9 cellular contexts compared by ENCODE assay signal in genomic region chr6:158323561-158323958, GRCh38. TPM values are rescaled to one million over a fixed set of nuclear protein-coding genes. Genes with fewer than 3 reads are reported as not detected.
A peak's percentile ranks its signal among the peaks of the same experiment; 100 is the strongest.
DNase-seq lines count a peak whose midpoint lies in the region; ATAC-seq and TF ChIP-seq lines count a peak whose summit lies in the region.
"Had no signal": no experiment of that assay in that cellular context is flagged by ENCODE, and none has a peak within 500 bp of the region (broad histone marks: within the 10 kb centered on the region; RNA-seq: fewer than 3 reads in every experiment).

No MANE protein-coding gene starts in this region.

- no peaks in the 10 kb centered on the region for H3F3A ChIP-seq in GM23248 (ENCODE audit: insufficient read depth)

- peak overlapping the region; percentile 51 for H3K27ac ChIP-seq in KMS-11
- H3K27ac ChIP-seq in GM23248, result no peak overlapping the region
- H3K27ac ChIP-seq: neutrophil had no signal

- H3K27ac Mint-ChIP-seq in activated T-cell treated with anti-CD3 and anti-CD28 coated beads, Interleukin-2, amount 50 U/mL, for 72 hours, result no peak overlapping the region
- peak overlapping the region; percentile 9 for H3K27ac Mint-ChIP-seq in stimulated activated memory B cell treated with anti-CD40 and anti-IgM and Interleukin-4, amounts not matched to agents 10 μg/mL and 1 μg/mL and 100 μg/mL, for 72 hours

- H3K4me3 ChIP-seq in KMS-11 (IDR thresholded peaks at IDR 0.05; ENCODE audit: insufficient read depth, low read depth, low read length), result no peak overlapping the region
- no peak overlapping the region for H3K4me3 ChIP-seq in GM23248
- no peak overlapping the region for H3K4me3 ChIP-seq in foreskin fibroblast (ENCODE audit: low read depth in 1 of 2, low read length in 2 of 2)

- no peaks in the 10 kb centered on the region for H4K20me1 ChIP-seq in KMS-11 (ENCODE audit: insufficient read depth)
- H4K20me1 ChIP-seq in GM23248 (ENCODE audit: insufficient read depth), result no peaks in the 10 kb centered on the region

- in situ Hi-C loops in GM23248 (cut with MboI) (no loop called here), ACHN (cut with HindIII; ENCODE audit: low pct_ligation_motif_present, low pct_unique_long_range_greater_than_20kb, low sequenced_read_pairs) (no loop called here)

- TF ChIP-seq CTCF in KMS-11 (conservative IDR thresholded peaks at IDR 0.05; ENCODE audit: low read depth, low read length) (no peak), foreskin fibroblast (IDR thresholded peaks at IDR 0.05; ENCODE audit: low read depth, low read length) (no peak)

- no peaks in the 10 kb centered on the region for H3K9me3 ChIP-seq in GM23248 (ENCODE audit: low read depth)
- H3K9me3 ChIP-seq: neutrophil had no signal

- no peak overlapping the region for H2AFZ ChIP-seq in KMS-11 (ENCODE audit: low read depth)
- H2AFZ ChIP-seq in GM23248, result no peak overlapping the region

- H3K9me2 ChIP-seq in GM23248 (ENCODE audit: insufficient read depth), result no peaks in the 10 kb centered on the region

- H3K36me3 Mint-ChIP-seq in activated T-cell treated with anti-CD3 and anti-CD28 coated beads, Interleukin-2, amount 50 U/mL, for 72 hours (ENCODE audit: insufficient read depth in 2 of 2), result peaks cover 2 to 3% of the 10 kb centered on the region in 2 donors
- peaks cover 13% of the 10 kb centered on the region for H3K36me3 Mint-ChIP-seq in stimulated activated memory B cell treated with anti-CD40 and anti-IgM and Interleukin-4, amounts not matched to agents 10 μg/mL and 1 μg/mL and 100 μg/mL, for 72 hours

- H3K4me2 ChIP-seq in KMS-11 (peak overlapping the region; percentile 13; the same call in 1 of the 2 replicates), GM23248 (ENCODE audit: unreplicated experiment) (no peak overlapping the region)

- H3K9me3 Mint-ChIP-seq in activated T-cell treated with anti-CD3 and anti-CD28 coated beads, Interleukin-2, amount 50 U/mL, for 72 hours, result peaks cover 0 to 3% of the 10 kb centered on the region in 2 donors
- no peaks in the 10 kb centered on the region for H3K9me3 Mint-ChIP-seq in stimulated activated memory B cell treated with anti-CD40 and anti-IgM and Interleukin-4, amounts not matched to agents 10 μg/mL and 1 μg/mL and 100 μg/mL, for 72 hours

- 93 to 96% methylated on average over 2 of the region's 2 CpGs for WGBS in GM23248 (ENCODE audit: low coverage in 1 of 2, low lambda C conversion rate in 2 of 2, missing lambda C conversion rate in 2 of 2), 2 experiments

- no peaks in the 10 kb centered on the region for H3K27me3 Mint-ChIP-seq in activated T-cell treated with anti-CD3 and anti-CD28 coated beads, Interleukin-2, amount 50 U/mL, for 72 hours (ENCODE audit: low read depth)
- H3K27me3 Mint-ChIP-seq in stimulated activated memory B cell treated with anti-CD40 and anti-IgM and Interleukin-4, amounts not matched to agents 10 μg/mL and 1 μg/mL and 100 μg/mL, for 72 hours, result no peaks in the 10 kb centered on the region

- H3K79me2 ChIP-seq in KMS-11 (ENCODE audit: insufficient read depth, low read depth) (peaks cover 29% of the 10 kb centered on the region), GM23248 (ENCODE audit: insufficient read depth) (peaks cover 70% of the 10 kb centered on the region)

- H3K4me1 ChIP-seq in KMS-11 (ENCODE audit: low read depth, poor library complexity, severe bottlenecking) (peaks cover 65% of the 10 kb centered on the region), GM23248 (ENCODE audit: insufficient read depth) (peaks cover 28% of the 10 kb centered on the region)

- no peak overlapping the region for H3K9ac ChIP-seq in KMS-11
- H3K9ac ChIP-seq in GM23248, result no peak overlapping the region

- H3K4me1 Mint-ChIP-seq in activated T-cell treated with anti-CD3 and anti-CD28 coated beads, Interleukin-2, amount 50 U/mL, for 72 hours (ENCODE audit: low read depth), result peaks cover 54% of the 10 kb centered on the region
- peaks cover 89% of the 10 kb centered on the region for H3K4me1 Mint-ChIP-seq in stimulated activated memory B cell treated with anti-CD40 and anti-IgM and Interleukin-4, amounts not matched to agents 10 μg/mL and 1 μg/mL and 100 μg/mL, for 72 hours

- peak overlapping the region in 1 of 2 donors; percentile 35 for H3K4me3 Mint-ChIP-seq in activated T-cell treated with anti-CD3 and anti-CD28 coated beads, Interleukin-2, amount 50 U/mL, for 72 hours
- H3K4me3 Mint-ChIP-seq in stimulated activated memory B cell treated with anti-CD40 and anti-IgM and Interleukin-4, amounts not matched to agents 10 μg/mL and 1 μg/mL and 100 μg/mL, for 72 hours, result no peak overlapping the region

- H3K27me3 ChIP-seq in KMS-11 (ENCODE audit: insufficient read depth, low read depth) (no peaks in the 10 kb centered on the region), GM23248 (replicated peaks; ENCODE audit: insufficient read depth) (no peaks in the 10 kb centered on the region)
- H3K27me3 ChIP-seq: neutrophil had no signal

- ATAC-seq in activated T-cell treated with anti-CD3 and anti-CD28 coated beads, Interleukin-2, amount 50 U/mL, for 72 hours (replicated peaks in 1 of 2), result peak; percentile 68 to 71
- ATAC-seq in HG02610 (IDR thresholded peaks at IDR 0.05; ENCODE audit: unreplicated experiment), result peak; percentile 47
- peak; percentile 65 for ATAC-seq in stimulated activated memory B cell treated with anti-CD40 and anti-IgM and Interleukin-4, amounts not matched to agents 10 μg/mL and 1 μg/mL and 100 μg/mL, for 72 hours

- H3K36me3 ChIP-seq in KMS-11 (ENCODE audit: insufficient read depth) (no peaks in the 10 kb centered on the region), GM23248 (ENCODE audit: low read depth) (no peaks in the 10 kb centered on the region)
- H3K36me3 ChIP-seq: neutrophil had no signal

- no peak for DNase-seq in activated T-cell treated with anti-CD3 and anti-CD28 coated beads, Interleukin-2, amount 50 U/mL, for 72 hours
- no peak for DNase-seq in activated T-cell treated with anti-CD3 and anti-CD28 coated beads, Interleukin-2, amount 50 U/mL, for 1 hour
- DNase-seq in GM23248 (no peak), ACHN (no peak), foreskin fibroblast (no peak)

RNA-seq across cellular contexts. Expression of gene TULP4, which starts 11.3 kb away (rescaled TPM):
- total RNA-seq in activated T-cell treated with anti-CD3 and anti-CD28 coated beads, Interleukin-2, amount 50 U/mL, for 72 hours, result 10 to 100 TPM; 19.5 to 20.8 TPM
- 23.8 and 38.7 TPM in 2 replicates for total RNA-seq in GM23248 (2014; rRNA removed; shearing (Covaris generic))
- polyA plus RNA-seq in GM23248 (2016; fragmentation: Nextera tagmentation; extraction: Ambion mirVana), result 18.2 and 21.5 TPM in 2 replicates
